ENCODE assay signal across 23 cellular contexts in the genomic region with DNA sequence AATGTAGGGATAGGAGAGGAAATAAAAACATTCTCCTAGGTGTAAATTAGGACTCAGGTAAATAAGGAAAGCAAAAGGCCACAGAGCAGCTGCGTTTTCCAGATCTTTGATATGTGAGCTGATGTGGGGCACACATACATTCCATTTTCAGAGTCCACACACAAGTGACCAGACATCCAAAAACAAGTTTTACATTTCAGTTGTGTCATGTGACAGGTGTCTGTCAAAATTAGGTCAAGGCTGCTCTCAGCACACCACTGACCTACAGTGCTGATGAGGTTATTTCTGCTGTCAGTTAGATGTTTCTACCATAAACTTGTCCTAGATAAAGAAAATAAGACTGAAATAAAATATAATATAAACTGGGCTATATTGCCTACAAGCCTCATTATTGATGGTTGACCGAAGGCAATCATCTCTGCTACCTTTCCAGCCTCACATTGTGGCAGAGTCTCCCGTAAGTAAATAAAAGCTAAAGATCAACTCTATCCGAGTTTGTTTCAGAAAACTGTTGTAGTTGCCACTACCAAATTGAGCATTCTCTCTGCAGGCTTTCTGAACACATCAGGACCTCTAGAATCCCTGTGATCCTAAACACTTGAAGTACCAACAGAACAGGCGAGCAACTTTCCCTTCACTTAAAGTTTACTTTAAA. TPM values are rescaled to one million over a fixed set of nuclear protein-coding genes. Genes with fewer than 3 reads are reported as not detected.
"Had no signal": no experiment of that assay in that cellular context is flagged by ENCODE, and none has a peak within 500 bp of the region (broad histone marks: within the 10 kb centered on the region; RNA-seq: fewer than 3 reads in every experiment).

No MANE protein-coding gene starts in this region.

- H3K9ac ChIP-seq: KMS-11, SK-N-SH had no signal

- ATAC-seq: Panc1, PC-3 had no signal

- H3K27ac ChIP-seq: HL-60, KMS-11, RWPE1 had no signal

- DNase-seq: IMR-90, Kasumi-1, MM.1S, NCI-H1048, NCI-H1105, NCI-H1436 treated with DMSO at 0.1 percent for 48 hours, NCI-H1694, NCI-H187 treated with DMSO at 0.1 percent for 48 hours, NCI-H2029 treated with DMSO at 0.1 percent for 48 hours, NCI-H226, NCI-H446, NCI-H510A, NCI-H524 treated with DMSO at 0.1 percent for 48 hours, NCI-H774, PC-3, SHP77, SK-N-SH, SW 1271 had no signal

- H3K9me3 ChIP-seq: SK-N-SH had no signal

- H3K4me2 ChIP-seq: KMS-11, SK-N-SH had no signal

RNA-seq across cellular contexts. Expression of gene ARHGAP20, which starts 7.9 kb away (rescaled TPM):
- total RNA-seq: PC-3, SK-MEL-5 had no signal
